In genomic region chr17:12769981-12770380, GRCh38 we compare ENCODE assay signal across 35 cellular contexts. TPM values are rescaled to one million over a fixed set of nuclear protein-coding genes. Genes with fewer than 3 reads are reported as not detected.
"Had no signal": no experiment of that assay in that cellular context is flagged by ENCODE, and none has a peak within 500 bp of the region (broad histone marks: within the 10 kb centered on the region; RNA-seq: fewer than 3 reads in every experiment).

No MANE protein-coding gene starts in this region.

- H3K4me3 ChIP-seq: ascending aorta, breast epithelium, coronary artery, dorsolateral prefrontal cortex, esophagus muscularis mucosa, gastroesophageal sphincter, heart right ventricle, hepatocyte had no signal

- H3K36me3 Mint-ChIP-seq: activated CD4-positive, alpha-beta memory T cell treated with anti-CD3 and anti-CD28 coated beads for 36 hours; activated CD8-positive, alpha-beta memory T cell treated with anti-CD3 and anti-CD28 coated beads, Interleukin-2, amount 10 ng/mL, durations not matched to agents 7 days and 5 days; activated naive CD4-positive, alpha-beta T cell treated with anti-CD3 and anti-CD28 coated beads, Interleukin-2, amount 10 ng/mL, durations not matched to agents 7 days and 5 days; activated naive CD8-positive, alpha-beta T cell treated with anti-CD3 and anti-CD28 coated beads, Interleukin-2, amount 10 ng/mL, durations not matched to agents 7 days and 5 days; brain had no signal

- ATAC-seq: activated CD4-positive, alpha-beta T cell treated with anti-CD3 and anti-CD28 coated beads for 36 hours; activated CD8-positive, alpha-beta memory T cell treated with anti-CD3 and anti-CD28 coated beads, Interleukin-2, amount 10 ng/mL, durations not matched to agents 7 days and 5 days; activated CD8-positive, alpha-beta T cell treated with anti-CD3 and anti-CD28 coated beads, Interleukin-2, amount 10 ng/mL, durations not matched to agents 7 days and 5 days; activated naive CD4-positive, alpha-beta T cell treated with anti-CD3 and anti-CD28 coated beads, Interleukin-2, amount 50 U/mL, for 72 hours; gastroesophageal sphincter; T-helper 17 cell had no signal

- H3K9me3 Mint-ChIP-seq: activated B cell treated with CpG ODN at 0.5 μM for 24 hours; activated CD4-positive, alpha-beta memory T cell treated with anti-CD3 and anti-CD28 coated beads for 36 hours; activated T-helper 1 cell treated with anti-CD3 and anti-CD28 coated beads, Interleukin-12 subunit alpha, Interleukin-12 subunit beta, Interleukin-2, Interleukin-4 antibody, amounts not matched to agents 30 ng/mL and 10 ng/mL and 1 ng/mL, durations not matched to agents 14 hours and 24 hours and 36 hours; brain had no signal

- H3K27ac Mint-ChIP-seq: activated B cell treated with CpG ODN at 0.5 μM for 24 hours; activated CD4-positive, alpha-beta memory T cell treated with anti-CD3 and anti-CD28 coated beads for 36 hours; activated CD4-positive, alpha-beta T cell treated with anti-CD3 and anti-CD28 coated beads for 36 hours; activated CD4-positive, alpha-beta T cell treated with anti-CD3 and anti-CD28 coated beads, Interleukin-2, amount 10 ng/mL, durations not matched to agents 24 days and 14 days; activated CD8-positive, alpha-beta memory T cell treated with anti-CD3 and anti-CD28 coated beads, Interleukin-2, amount 10 ng/mL, durations not matched to agents 7 days and 5 days; activated CD8-positive, alpha-beta T cell treated with anti-CD3 and anti-CD28 coated beads, Interleukin-2, amount 10 ng/mL, durations not matched to agents 7 days and 5 days; activated naive CD4-positive, alpha-beta T cell treated with anti-CD3 and anti-CD28 coated beads, Interleukin-2, amount 10 ng/mL, durations not matched to agents 7 days and 5 days; activated naive CD4-positive, alpha-beta T cell treated with anti-CD3 and anti-CD28 coated beads, Interleukin-2, amount 50 U/mL, for 72 hours; activated naive CD8-positive, alpha-beta T cell treated with anti-CD3 and anti-CD28 coated beads, Interleukin-2, amount 10 ng/mL, durations not matched to agents 7 days and 5 days; activated T-helper 1 cell treated with anti-CD3 and anti-CD28 coated beads, Interleukin-12 subunit alpha, Interleukin-12 subunit beta, Interleukin-2, Interleukin-4 antibody, amounts not matched to agents 30 ng/mL and 10 ng/mL and 1 ng/mL, durations not matched to agents 14 hours and 24 hours and 36 hours; activated T-helper 2 cell treated with anti-CD3 and anti-CD28 coated beads, Interferon-gamma antibody, Interleukin-2, Interleukin-4, amounts not matched to agents 10 μg/mL and 5 μg/mL and 100 μg/mL, durations not matched to agents 14 hours and 24 hours and 36 hours; brain; dendritic cell treated with granulocyte-macrophage colony-stimulating factor and Interleukin-4, amounts not matched to agents 40 ng/mL and 50 ng/mL, for 4 days; T-helper 17 cell; T-helper 2 cell treated with Interferon-gamma antibody and Interleukin-4, amounts not matched to agents 5 μg/mL and 100 μg/mL, for 36 hours had no signal

- H3K4me3 Mint-ChIP-seq: activated B cell treated with CpG ODN at 0.5 μM for 24 hours; activated CD4-positive, alpha-beta memory T cell treated with anti-CD3 and anti-CD28 coated beads for 36 hours; activated CD4-positive, alpha-beta T cell treated with anti-CD3 and anti-CD28 coated beads for 36 hours; activated CD4-positive, alpha-beta T cell treated with anti-CD3 and anti-CD28 coated beads, Interleukin-2, amount 10 ng/mL, durations not matched to agents 24 days and 14 days; activated CD8-positive, alpha-beta memory T cell treated with anti-CD3 and anti-CD28 coated beads, Interleukin-2, amount 10 ng/mL, durations not matched to agents 7 days and 5 days; activated CD8-positive, alpha-beta T cell treated with anti-CD3 and anti-CD28 coated beads, Interleukin-2, amount 10 ng/mL, durations not matched to agents 7 days and 5 days; activated naive CD4-positive, alpha-beta T cell treated with anti-CD3 and anti-CD28 coated beads, Interleukin-2, amount 10 ng/mL, durations not matched to agents 7 days and 5 days; activated naive CD8-positive, alpha-beta T cell treated with anti-CD3 and anti-CD28 coated beads, Interleukin-2, amount 10 ng/mL, durations not matched to agents 7 days and 5 days; activated T-helper 1 cell treated with anti-CD3 and anti-CD28 coated beads, Interleukin-12 subunit alpha, Interleukin-12 subunit beta, Interleukin-2, Interleukin-4 antibody, amounts not matched to agents 30 ng/mL and 10 ng/mL and 1 ng/mL, durations not matched to agents 14 hours and 24 hours and 36 hours; brain; central memory CD8-positive, alpha-beta T cell; dendritic cell treated with granulocyte-macrophage colony-stimulating factor and Interleukin-4, amounts not matched to agents 40 ng/mL and 50 ng/mL, for 4 days; T-helper 17 cell; T-helper 2 cell treated with Interferon-gamma antibody and Interleukin-4, amounts not matched to agents 5 μg/mL and 100 μg/mL, for 36 hours had no signal

- H3K9me3 ChIP-seq: ascending aorta, breast epithelium, esophagus muscularis mucosa, gastroesophageal sphincter, heart right ventricle had no signal

- H3K27me3 ChIP-seq: ascending aorta, breast epithelium, esophagus muscularis mucosa, gastroesophageal sphincter, heart right ventricle had no signal

- DNase-seq: activated B cell treated with CpG ODN at 0.5 μM for 24 hours; activated CD4-positive, alpha-beta memory T cell treated with anti-CD3 and anti-CD28 coated beads for 36 hours; activated CD4-positive, alpha-beta T cell treated with anti-CD3 and anti-CD28 coated beads for 36 hours; activated CD4-positive, alpha-beta T cell treated with anti-CD3 and anti-CD28 coated beads, Interleukin-2, amount 10 ng/mL, durations not matched to agents 24 days and 14 days; activated CD4-positive, CD25-positive, alpha-beta regulatory T cell treated with anti-CD3 and anti-CD28 coated beads, Interleukin-2, amount 50 U/mL, for 72 hours; activated CD8-positive, alpha-beta memory T cell treated with anti-CD3 and anti-CD28 coated beads, Interleukin-2, amount 10 ng/mL, durations not matched to agents 7 days and 5 days; activated CD8-positive, alpha-beta memory T cell treated with anti-CD3 and anti-CD28 coated beads, Interleukin-2, amount 50 U/mL, for 4 hours; activated CD8-positive, alpha-beta T cell treated with anti-CD3 and anti-CD28 coated beads, Interleukin-2, amount 10 ng/mL, durations not matched to agents 7 days and 5 days; activated effector memory CD4-positive, alpha-beta T cell treated with anti-CD3 and anti-CD28 coated beads, Interleukin-2, amount 50 U/mL, for 16 hours; activated naive CD4-positive, alpha-beta T cell; activated naive CD4-positive, alpha-beta T cell treated with anti-CD3 and anti-CD28 coated beads, Interleukin-2, amount 10 ng/mL, durations not matched to agents 7 days and 5 days; activated naive CD8-positive, alpha-beta T cell treated with anti-CD3 and anti-CD28 coated beads, Interleukin-2, amount 10 ng/mL, durations not matched to agents 7 days and 5 days; activated T-cell treated with anti-CD3 and anti-CD28 coated beads, Interleukin-2, amount 50 U/mL, for 1 hour; activated T-cell treated with anti-CD3 and anti-CD28 coated beads, Interleukin-2, amount 50 U/mL, for 48 hours; dorsolateral prefrontal cortex; effector memory CD4-positive, alpha-beta T cell; erythroblast; foreskin melanocyte; heart right ventricle; T-helper 17 cell; T1000; WERI-Rb-1 had no signal

- H3K36me3 ChIP-seq: breast epithelium, esophagus muscularis mucosa, gastroesophageal sphincter, heart right ventricle, WERI-Rb-1 had no signal

- H3K27ac ChIP-seq: ascending aorta, breast epithelium, coronary artery, dorsolateral prefrontal cortex, esophagus muscularis mucosa, gastroesophageal sphincter, heart right ventricle, hepatocyte, WERI-Rb-1 had no signal

- H3K27me3 Mint-ChIP-seq: activated CD4-positive, alpha-beta T cell treated with anti-CD3 and anti-CD28 coated beads for 36 hours; activated CD4-positive, alpha-beta T cell treated with anti-CD3 and anti-CD28 coated beads, Interleukin-2, amount 10 ng/mL, durations not matched to agents 24 days and 14 days; activated CD8-positive, alpha-beta memory T cell treated with anti-CD3 and anti-CD28 coated beads, Interleukin-2, amount 10 ng/mL, durations not matched to agents 7 days and 5 days; activated naive CD4-positive, alpha-beta T cell treated with anti-CD3 and anti-CD28 coated beads, Interleukin-2, amount 10 ng/mL, durations not matched to agents 7 days and 5 days; dendritic cell treated with granulocyte-macrophage colony-stimulating factor and Interleukin-4, amounts not matched to agents 40 ng/mL and 50 ng/mL, for 4 days; T-helper 17 cell had no signal

- H3K4me1 Mint-ChIP-seq: activated B cell treated with CpG ODN at 0.5 μM for 24 hours; activated CD4-positive, alpha-beta T cell treated with anti-CD3 and anti-CD28 coated beads for 36 hours; activated CD4-positive, alpha-beta T cell treated with anti-CD3 and anti-CD28 coated beads, Interleukin-2, amount 10 ng/mL, durations not matched to agents 24 days and 14 days; activated CD8-positive, alpha-beta memory T cell treated with anti-CD3 and anti-CD28 coated beads, Interleukin-2, amount 10 ng/mL, durations not matched to agents 7 days and 5 days; activated naive CD4-positive, alpha-beta T cell treated with anti-CD3 and anti-CD28 coated beads, Interleukin-2, amount 10 ng/mL, durations not matched to agents 7 days and 5 days; activated naive CD8-positive, alpha-beta T cell treated with anti-CD3 and anti-CD28 coated beads, Interleukin-2, amount 10 ng/mL, durations not matched to agents 7 days and 5 days; brain; central memory CD8-positive, alpha-beta T cell; T-helper 17 cell had no signal

- H3K4me1 ChIP-seq: ascending aorta, breast epithelium, gastroesophageal sphincter had no signal

RNA-seq across cellular contexts. Expression of gene ARHGAP44, which starts 19.3 kb away (rescaled TPM):
- total RNA-seq: activated CD4-positive, alpha-beta memory T cell treated with anti-CD3 and anti-CD28 coated beads for 36 hours; activated CD8-positive, alpha-beta memory T cell treated with anti-CD3 and anti-CD28 coated beads, Interleukin-2, amount 10 ng/mL, durations not matched to agents 7 days and 5 days; activated naive CD8-positive, alpha-beta T cell treated with anti-CD3 and anti-CD28 coated beads, Interleukin-2, amount 10 ng/mL, durations not matched to agents 7 days and 5 days; activated T-helper 1 cell treated with anti-CD3 and anti-CD28 coated beads, Interleukin-12 subunit alpha, Interleukin-12 subunit beta, Interleukin-2, Interleukin-4 antibody, amounts not matched to agents 30 ng/mL and 10 ng/mL and 1 ng/mL, durations not matched to agents 14 hours and 24 hours and 36 hours; T-helper 17 cell had no signal
